Comparison of ENCODE assay signal across 12 cellular contexts in the genomic region with DNA sequence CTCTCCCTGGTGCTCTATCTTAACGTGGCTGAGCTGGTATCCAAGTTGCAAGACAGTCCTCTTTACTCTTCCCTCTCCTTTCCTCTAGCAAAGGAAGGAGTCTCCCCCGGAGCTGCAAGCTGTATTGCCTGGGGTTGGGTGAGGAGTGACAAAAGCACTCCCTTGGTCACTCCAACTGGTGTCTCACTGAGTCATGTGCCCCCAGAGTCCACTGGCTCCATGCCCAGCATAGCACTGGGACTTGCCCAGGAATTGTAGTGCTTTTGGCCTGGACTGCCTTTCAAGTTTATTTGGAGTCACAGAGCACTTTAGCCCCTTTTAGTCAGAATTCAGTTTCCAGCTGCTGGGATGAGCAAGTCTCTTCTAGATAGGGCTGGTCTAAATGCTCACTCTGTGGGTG.
DNase-seq lines count a peak whose midpoint lies in the region; ATAC-seq, FAIRE-seq and TF ChIP-seq lines count a peak whose summit lies in the region.
"Had no signal": no experiment of that assay in that cellular context is flagged by ENCODE, and none has a peak within 500 bp of the region (broad histone marks: within the 10 kb centered on the region; RNA-seq: fewer than 3 reads in every experiment).

No MANE protein-coding gene starts in this region.

- H3K4me3 ChIP-seq in cardiac fibroblast (replicated peaks in 1 of 2; ENCODE audit: low read depth in 2 of 2, low read length in 2 of 2): no peak overlapping the region
- H3K4me3 ChIP-seq: prostate gland had no signal

- ATAC-seq in GM19351 (IDR thresholded peaks at IDR 0.05; ENCODE audit: unreplicated experiment): no peak

- in situ Hi-C loops in ACHN (cut with HindIII; ENCODE audit: low pct_ligation_motif_present, low pct_unique_long_range_greater_than_20kb, low sequenced_read_pairs): no loop called here

- TF ChIP-seq CTCF in cardiac fibroblast (IDR thresholded peaks at IDR 0.05; ENCODE audit: low read depth, low read length): no peak

- peak; percentile 90 for FAIRE-seq in HTR-8/SVneo (lab: Jason Lieb, UNC)
- FAIRE-seq: TTC549 had no signal

- DNase-seq in ACHN: peak; percentile 9
- DNase-seq in HTR-8/SVneo (ENCODE audit: insufficient read length, low spot score): peak; percentile 42
- peak; percentile 72 to 88 for DNase-seq in cardiac fibroblast (ENCODE audit: low read depth in 2 of 2)
- DNase-seq in kidney tubule cell (ENCODE audit: low spot score): peak; percentile 77
- DNase-seq in RPMI8226: no peak
- no peak for DNase-seq in activated CD4-positive, CD25-positive, alpha-beta regulatory T cell (lab: John Stamatoyannopoulos, UW)
- DNase-seq in activated effector memory CD4-positive, alpha-beta T cell treated with Interleukin-2 at 50 U/mL for 16 hours: no peak
- DNase-seq: activated T-cell treated with anti-CD3 and anti-CD28 coated beads, Interleukin-2, amount 50 U/mL, for 1 hour; NCI-H187 treated with DMSO at 0.1 percent for 48 hours had no signal

Comparison
In these comparisons a context has a peak if more than half of its experiments do, and no peak if none do; other contexts are left out.
1. DNase-seq: peak in ACHN (single experiment), HTR-8/SVneo (single experiment), cardiac fibroblast (2 of 2) and kidney tubule cell (single experiment); none in RPMI8226 (single experiment), activated CD4-positive, CD25-positive, alpha-beta regulatory T cell (0 of 4) and activated effector memory CD4-positive, alpha-beta T cell treated with Interleukin-2 at 50 U/mL for 16 hours (single experiment).